ENCODE assay signal across 1 cellular context in genomic region chr3:33114622-33115023, GRCh38.
TF ChIP-seq lines count a peak whose summit lies in the region.

No MANE protein-coding gene starts in this region.

TF ChIP-seq in endothelial cell of umbilical vein, 7 proteins besides CTCF, POLR2A, EP300 and RAD21:
- no peak for TF ChIP-seq FOS (IDR thresholded peaks at IDR 0.05; ENCODE audit: borderline replicate concordance, insufficient read depth, low read length)
